Comparison of ENCODE assay signal across 31 cellular contexts in the genomic region with DNA sequence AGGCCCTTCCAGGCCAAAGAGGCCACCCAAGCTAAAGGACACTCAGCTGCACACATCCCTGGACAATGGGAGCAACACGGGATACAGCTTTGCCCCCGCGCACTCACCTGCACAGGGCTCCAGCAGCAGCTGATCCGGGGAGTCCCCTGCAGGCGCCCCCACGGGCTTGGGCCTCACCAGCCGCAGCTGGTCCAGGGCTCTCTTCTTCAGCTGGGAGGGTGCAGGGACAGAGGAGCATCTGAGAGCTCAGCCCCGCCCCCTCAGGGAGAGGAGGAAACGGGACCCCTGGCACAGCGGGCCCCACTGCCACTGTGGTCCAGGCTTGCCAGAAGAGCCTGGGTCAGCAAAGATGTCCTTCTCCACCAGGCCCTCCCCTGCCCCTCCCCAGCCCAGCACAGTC. TPM values are rescaled to one million over a fixed set of nuclear protein-coding genes. Genes with fewer than 3 reads are reported as not detected.
"Had no signal": no experiment of that assay in that cellular context is flagged by ENCODE, and none has a peak within 500 bp of the region (broad histone marks: within the 10 kb centered on the region; RNA-seq: fewer than 3 reads in every experiment).

No MANE protein-coding gene starts in this region.

- H3K4me3 Mint-ChIP-seq: activated B cell treated with CpG ODN at 0.5 μM for 24 hours; activated CD8-positive, alpha-beta T cell treated with anti-CD3 and anti-CD28 coated beads for 36 hours; central memory CD8-positive, alpha-beta T cell; effector memory CD8-positive, alpha-beta T cell had no signal

- H3K4me3 ChIP-seq: coronary artery, esophagus muscularis mucosa, gastrocnemius medialis, heart left ventricle had no signal

- H3K27ac ChIP-seq: brain microvascular endothelial cell, coronary artery, esophagus muscularis mucosa, foreskin keratinocyte, gastrocnemius medialis, heart left ventricle, WERI-Rb-1 had no signal

- H3K36me3 ChIP-seq: gastrocnemius medialis had no signal

- H3K27ac Mint-ChIP-seq: activated B cell treated with CpG ODN at 0.5 μM for 24 hours; activated CD8-positive, alpha-beta T cell treated with anti-CD3 and anti-CD28 coated beads for 36 hours; activated T-helper 2 cell treated with anti-CD3 and anti-CD28 coated beads, Interferon-gamma antibody, Interleukin-2, Interleukin-4, amounts not matched to agents 10 μg/mL and 5 μg/mL and 100 μg/mL, durations not matched to agents 14 hours and 24 hours and 36 hours had no signal

- H3K27me3 Mint-ChIP-seq: activated CD8-positive, alpha-beta T cell treated with anti-CD3 and anti-CD28 coated beads for 36 hours; activated naive CD8-positive, alpha-beta T cell had no signal

- H3K36me3 Mint-ChIP-seq: activated naive CD8-positive, alpha-beta T cell had no signal

- ATAC-seq: activated CD4-positive, CD25-positive, alpha-beta regulatory T cell treated with anti-CD3 and anti-CD28 coated beads, Interleukin-2, amount 50 U/mL, for 24 hours; activated CD8-positive, alpha-beta T cell treated with anti-CD3 and anti-CD28 coated beads for 36 hours; activated T-cell treated with anti-CD3 and anti-CD28 coated beads, Interleukin-2, amount 50 U/mL, for 4 hours; effector memory CD8-positive, alpha-beta T cell; foreskin keratinocyte; gastrocnemius medialis; heart left ventricle had no signal

- H3K27me3 ChIP-seq: brain microvascular endothelial cell, foreskin keratinocyte, gastrocnemius medialis had no signal

- H3K9me3 ChIP-seq: esophagus muscularis mucosa, gastrocnemius medialis, heart left ventricle had no signal

- H3K9me3 Mint-ChIP-seq: activated B cell treated with CpG ODN at 0.5 μM for 24 hours; activated CD8-positive, alpha-beta T cell treated with anti-CD3 and anti-CD28 coated beads for 36 hours; activated T-cell treated with anti-CD3 and anti-CD28 coated beads, Interleukin-2, amount 50 U/mL, for 4 hours; activated T-helper 2 cell treated with anti-CD3 and anti-CD28 coated beads, Interferon-gamma antibody, Interleukin-2, Interleukin-4, amounts not matched to agents 10 μg/mL and 5 μg/mL and 100 μg/mL, durations not matched to agents 14 hours and 24 hours and 36 hours; central memory CD8-positive, alpha-beta T cell; effector memory CD8-positive, alpha-beta T cell had no signal

- DNase-seq: activated B cell treated with CpG ODN at 0.5 μM for 24 hours; activated CD4-positive, alpha-beta T cell treated with anti-CD3 and anti-CD28 coated beads for 48 hours; activated CD4-positive, alpha-beta T cell treated with anti-CD3 and anti-CD28 coated beads, Interleukin-2, amount 50 U/mL, for 1 hour; activated CD4-positive, alpha-beta T cell treated with anti-CD3 and anti-CD28 coated beads, Interleukin-2, amount 50 U/mL, for 48 hours; activated CD8-positive, alpha-beta memory T cell treated with anti-CD3 and anti-CD28 coated beads for 24 hours; activated CD8-positive, alpha-beta T cell treated with anti-CD3 and anti-CD28 coated beads for 36 hours; activated effector memory CD4-positive, alpha-beta T cell treated with anti-CD3 and anti-CD28 coated beads, Interleukin-2, amount 50 U/mL, for 16 hours; activated naive CD4-positive, alpha-beta T cell treated with anti-CD3 and anti-CD28 coated beads, Interleukin-2, amount 50 U/mL, for 16 hours; activated T-cell treated with anti-CD3 and anti-CD28 coated beads, Interleukin-2, amount 50 U/mL, for 4 hours; amniotic stem cell; anterior cingulate cortex; brain microvascular endothelial cell; dermis blood vessel endothelial cell; effector CD4-positive, alpha-beta T cell; effector memory CD8-positive, alpha-beta T cell; erythroblast; foreskin keratinocyte; gastrocnemius medialis; glutamatergic neuron; heart left ventricle; hypothalamus; T-helper 9 cell; WERI-Rb-1 had no signal

- FAIRE-seq: astrocyte, bronchial epithelial cell had no signal

RNA-seq across cellular contexts. Expression of gene CARD10, which starts 25.2 kb away (rescaled TPM):
- total RNA-seq: activated B cell treated with CpG ODN at 0.5 μM for 24 hours; activated T-helper 2 cell treated with anti-CD3 and anti-CD28 coated beads, Interferon-gamma antibody, Interleukin-2, Interleukin-4, amounts not matched to agents 10 μg/mL and 5 μg/mL and 100 μg/mL, durations not matched to agents 14 hours and 24 hours and 36 hours had no signal
